In the genomic region with DNA sequence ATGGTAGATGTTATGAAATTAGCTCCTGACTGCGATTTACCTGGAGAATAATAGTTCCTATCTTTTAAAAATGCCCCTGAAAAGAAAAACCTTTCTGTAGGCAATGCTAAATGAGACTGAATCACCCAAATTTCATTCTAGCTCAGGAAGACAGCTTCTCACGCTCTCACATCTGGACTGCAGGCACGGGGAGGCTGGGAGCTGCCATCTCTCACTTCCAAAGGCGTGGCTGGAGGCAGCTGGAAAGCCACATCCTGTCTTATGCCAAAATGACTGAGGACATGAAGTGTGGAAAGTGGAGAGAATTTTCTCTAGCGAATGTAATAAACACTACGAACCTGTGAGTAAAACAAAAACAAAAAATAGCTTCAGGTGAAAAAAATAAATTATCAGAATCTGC, we compare ENCODE assay signal across 14 cellular contexts. TPM values are rescaled to one million over a fixed set of nuclear protein-coding genes. Genes with fewer than 3 reads are reported as not detected.
DNase-seq lines count a peak whose midpoint lies in the region; ATAC-seq and TF ChIP-seq lines count a peak whose summit lies in the region.
"Had no signal": no experiment of that assay in that cellular context is flagged by ENCODE, and none has a peak within 500 bp of the region (broad histone marks: within the 10 kb centered on the region; RNA-seq: fewer than 3 reads in every experiment).

No MANE protein-coding gene starts in this region.

- H3K79me2 ChIP-seq in SK-N-SH (ENCODE audit: insufficient read depth) = no peaks in the 10 kb centered on the region

- no peak for TF ChIP-seq CTCF in SK-N-SH (IDR thresholded peaks at IDR 0.05)
- TF ChIP-seq CTCF in left ventricle myocardium inferior (IDR thresholded peaks at IDR 0.05; ENCODE audit: borderline replicate concordance) = no peak
- no peak for TF ChIP-seq CTCF in tibial nerve (IDR thresholded peaks at IDR 0.05)

- no peak overlapping the region for H3K4me3 ChIP-seq in SK-N-SH (ENCODE audit: low read depth in 2 of 2, low read length in 1 of 2)
- no peak overlapping the region for H3K4me3 ChIP-seq in left ventricle myocardium inferior
- no peak overlapping the region for H3K4me3 ChIP-seq in tibial nerve
- H3K4me3 ChIP-seq: right lobe of liver had no signal

- no peak for ATAC-seq in SK-N-SH treated with all-trans-retinoic acid at 6 μM for 48 hours
- ATAC-seq: naive thymus-derived CD8-positive, alpha-beta T cell; right lobe of liver had no signal

- no peak overlapping the region for H3K9ac ChIP-seq in SK-N-SH

- no peak for TF ChIP-seq POLR2A in tibial nerve (IDR thresholded peaks at IDR 0.05)

- H3K9me3 ChIP-seq in SK-N-SH = no peaks in the 10 kb centered on the region
- H3K9me3 ChIP-seq in left ventricle myocardium inferior (replicated peaks) = no peaks in the 10 kb centered on the region
- H3K9me3 ChIP-seq in tibial nerve = no peaks in the 10 kb centered on the region
- H3K9me3 ChIP-seq: right lobe of liver had no signal

- no peak overlapping the region for H3K4me2 ChIP-seq in SK-N-SH

- no peak overlapping the region for H2AFZ ChIP-seq in SK-N-SH (ENCODE audit: low read depth)

- POLR2A ChIA-PET in SK-N-SH (lab: Yijun Ruan, JAX) = no interaction called here

- H3K27me3 ChIP-seq in SK-N-SH (ENCODE audit: insufficient read depth) (no peaks in the 10 kb centered on the region), left ventricle myocardium inferior (ENCODE audit: low read depth) (no peaks in the 10 kb centered on the region), tibial nerve (no peaks in the 10 kb centered on the region)
- H3K27me3 ChIP-seq: right lobe of liver had no signal

- no peak for TF ChIP-seq RAD21 in SK-N-SH (IDR thresholded peaks at IDR 0.05; ENCODE audit: low read length)

- TF ChIP-seq EP300 in SK-N-SH (IDR thresholded peaks at IDR 0.05; ENCODE audit: borderline replicate concordance in 1 of 2, low read depth in 1 of 2, low read length in 1 of 2) = no peak
- TF ChIP-seq EP300 in tibial nerve (IDR thresholded peaks at IDR 0.05) = no peak

- H3K36me3 ChIP-seq in SK-N-SH (replicated peaks in 1 of 2; ENCODE audit: control insufficient read depth in 1 of 2, insufficient read depth in 2 of 2, low read length in 1 of 2) (no peaks in the 10 kb centered on the region), left ventricle myocardium inferior (no peaks in the 10 kb centered on the region), tibial nerve (no peaks in the 10 kb centered on the region)
- H3K36me3 ChIP-seq: right lobe of liver had no signal

- no peaks in the 10 kb centered on the region for H4K20me1 ChIP-seq in SK-N-SH (ENCODE audit: insufficient read depth)

- 37% methylated on average over 6 of the region's 6 CpGs for WGBS in SK-N-SH (ENCODE audit: low lambda C conversion rate)
- WGBS in tibial nerve, 2 donors = 64 to 72% methylated on average over 6 of the region's 6 CpGs

- intact Hi-C loops in left ventricle myocardium inferior (cut with micrococcal nuclease) = no loop called here

- peaks cover 0 to 14% of the 10 kb centered on the region in 2 experiments; a peak in 2 of 4 replicates for H3K4me1 ChIP-seq in SK-N-SH (ENCODE audit: control insufficient read depth in 1 of 2, insufficient read depth in 2 of 2, low read depth in 1 of 2, low read length in 1 of 2)
- no peaks in the 10 kb centered on the region for H3K4me1 ChIP-seq in left ventricle myocardium inferior
- peaks cover 0 to 12% (median 0%) of the 10 kb centered on the region in 4 donors for H3K4me1 ChIP-seq in tibial nerve

- CTCF ChIA-PET in SK-N-SH (lab: Yijun Ruan, JAX) = interaction anchor here (1.8 to 1.9 kb wide), 2 partner anchors 204 to 207 kb away, joined by 5 to 6 read pairs; no protein-coding TSS in a partner anchor

- no peaks in the 10 kb centered on the region for H3F3A ChIP-seq in SK-N-SH (replicated peaks; ENCODE audit: insufficient read depth)

- no peaks in the 10 kb centered on the region for H3K9me2 ChIP-seq in SK-N-SH

- H3K27ac ChIP-seq in SK-N-SH (ENCODE audit: low read depth in 2 of 2, low read length in 1 of 2) = no peak overlapping the region; a peak in 1 of 4 replicates
- H3K27ac ChIP-seq in left ventricle myocardium inferior (replicated peaks) = no peak overlapping the region
- H3K27ac ChIP-seq in tibial nerve = no peak overlapping the region
- H3K27ac ChIP-seq: 22Rv1, right lobe of liver had no signal

- no peak for DNase-seq in SK-N-SH
- DNase-seq in amniotic epithelial cell (ENCODE audit: low read depth) = peak; percentile 71
- peak; percentile 48 for DNase-seq in left ventricle myocardium inferior
- DNase-seq in tibial nerve (ENCODE audit: low spot score in 2 of 2) = peak; percentile 50 to 55
- DNase-seq in hepatic stellate cell (ENCODE audit: low spot score) = no peak
- no peak for DNase-seq in NCI-H748 (lab: John Stamatoyannopoulos, UW; ENCODE audit: unreplicated experiment)
- no peak for DNase-seq in NCI-H146 (lab: John Stamatoyannopoulos, UW)
- DNase-seq: activated CD4-positive, CD25-positive, alpha-beta regulatory T cell treated with anti-CD3 and anti-CD28 coated beads, Interleukin-2, amount 50 U/mL, for 72 hours; amygdala; naive thymus-derived CD8-positive, alpha-beta T cell; NCI-H1930; right lobe of liver had no signal

TF ChIP-seq in SK-N-SH treated with all-trans-retinoic acid at 6 μM for 48 hours, 23 proteins besides CTCF, POLR2A, EP300 and RAD21:
- peak; percentile 49; the same call in 1 of the 2 replicates for TF ChIP-seq TCF4 (CRISPR knock-in tag; IDR thresholded peaks at IDR 0.05; ENCODE audit: borderline replicate concordance)
- TF ChIP-seq, protein P1, sequence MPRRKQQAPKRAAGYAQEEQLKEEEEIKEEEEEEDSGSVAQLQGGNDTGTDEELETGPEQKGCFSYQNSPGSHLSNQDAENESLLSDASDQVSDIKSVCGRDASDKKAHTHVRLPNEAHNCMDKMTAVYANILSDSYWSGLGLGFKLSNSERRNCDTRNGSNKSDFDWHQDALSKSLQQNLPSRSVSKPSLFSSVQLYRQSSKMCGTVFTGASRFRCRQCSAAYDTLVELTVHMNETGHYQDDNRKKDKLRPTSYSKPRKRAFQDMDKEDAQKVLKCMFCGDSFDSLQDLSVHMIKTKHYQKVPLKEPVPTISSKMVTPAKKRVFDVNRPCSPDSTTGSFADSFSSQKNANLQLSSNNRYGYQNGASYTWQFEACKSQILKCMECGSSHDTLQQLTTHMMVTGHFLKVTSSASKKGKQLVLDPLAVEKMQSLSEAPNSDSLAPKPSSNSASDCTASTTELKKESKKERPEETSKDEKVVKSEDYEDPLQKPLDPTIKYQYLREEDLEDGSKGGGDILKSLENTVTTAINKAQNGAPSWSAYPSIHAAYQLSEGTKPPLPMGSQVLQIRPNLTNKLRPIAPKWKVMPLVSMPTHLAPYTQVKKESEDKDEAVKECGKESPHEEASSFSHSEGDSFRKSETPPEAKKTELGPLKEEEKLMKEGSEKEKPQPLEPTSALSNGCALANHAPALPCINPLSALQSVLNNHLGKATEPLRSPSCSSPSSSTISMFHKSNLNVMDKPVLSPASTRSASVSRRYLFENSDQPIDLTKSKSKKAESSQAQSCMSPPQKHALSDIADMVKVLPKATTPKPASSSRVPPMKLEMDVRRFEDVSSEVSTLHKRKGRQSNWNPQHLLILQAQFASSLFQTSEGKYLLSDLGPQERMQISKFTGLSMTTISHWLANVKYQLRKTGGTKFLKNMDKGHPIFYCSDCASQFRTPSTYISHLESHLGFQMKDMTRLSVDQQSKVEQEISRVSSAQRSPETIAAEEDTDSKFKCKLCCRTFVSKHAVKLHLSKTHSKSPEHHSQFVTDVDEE (CRISPR knock-in tag; IDR thresholded peaks at IDR 0.05) = no peak
- no peak for TF ChIP-seq ZNF565 (CRISPR knock-in tag; conservative IDR thresholded peaks at IDR 0.05; ENCODE audit: low read depth)
- no peak for TF ChIP-seq ZNF70 (CRISPR knock-in tag; IDR thresholded peaks at IDR 0.05)

TF ChIP-seq in SK-N-SH, 30 proteins besides CTCF, POLR2A, EP300 and RAD21:
- TF ChIP-seq JUND (IDR thresholded peaks at IDR 0.05) (no peak), MAX (IDR thresholded peaks at IDR 0.05; ENCODE audit: low read depth) (no peak), FOSL2 (IDR thresholded peaks at IDR 0.05; ENCODE audit: borderline replicate concordance, low read depth) (no peak), ZBTB33 (IDR thresholded peaks at IDR 0.05; ENCODE audit: borderline replicate concordance, low read depth) (no peak), YY1 (IDR thresholded peaks at IDR 0.05; ENCODE audit: low read depth) (no peak), GABPA (IDR thresholded peaks at IDR 0.05; ENCODE audit: low read depth) (no peak)
- TF ChIP-seq, protein P2, sequence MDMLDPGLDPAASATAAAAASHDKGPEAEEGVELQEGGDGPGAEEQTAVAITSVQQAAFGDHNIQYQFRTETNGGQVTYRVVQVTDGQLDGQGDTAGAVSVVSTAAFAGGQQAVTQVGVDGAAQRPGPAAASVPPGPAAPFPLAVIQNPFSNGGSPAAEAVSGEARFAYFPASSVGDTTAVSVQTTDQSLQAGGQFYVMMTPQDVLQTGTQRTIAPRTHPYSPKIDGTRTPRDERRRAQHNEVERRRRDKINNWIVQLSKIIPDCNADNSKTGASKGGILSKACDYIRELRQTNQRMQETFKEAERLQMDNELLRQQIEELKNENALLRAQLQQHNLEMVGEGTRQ (IDR thresholded peaks at IDR 0.05; ENCODE audit: borderline replicate concordance, low read depth, low read length) = no peak

RNA-seq across cellular contexts. Expression of gene UBL3, which starts 58.0 kb away (rescaled TPM):
- 5.8 and 7.4 TPM in 2 replicates for polyA plus RNA-seq in SK-N-SH (2012; rRNA removed)
- 8.9 and 10.1 TPM in 2 replicates for polyA plus RNA-seq in SK-N-SH (2012; cell fraction: cytosol; rRNA removed)
- 2.9 and 4.5 TPM in 2 replicates for polyA plus RNA-seq in SK-N-SH (2012; cell fraction: nucleus; rRNA removed)
- total RNA-seq in left ventricle myocardium inferior (25.2 TPM), tibial nerve (10 to 100 TPM; 23.4 to 35.0 (median 33.3) TPM)

Comparison
In these comparisons a context has a peak if more than half of its experiments do, and no peak if none do; other contexts are left out.
1. DNase-seq: peak in amniotic epithelial cell (single experiment), left ventricle myocardium inferior (single experiment) and tibial nerve (2 of 2); none in SK-N-SH (single experiment), hepatic stellate cell (single experiment), NCI-H748 (single experiment) and NCI-H146 (single experiment).